ENCODE assay signal across 17 cellular contexts in the genomic region with DNA sequence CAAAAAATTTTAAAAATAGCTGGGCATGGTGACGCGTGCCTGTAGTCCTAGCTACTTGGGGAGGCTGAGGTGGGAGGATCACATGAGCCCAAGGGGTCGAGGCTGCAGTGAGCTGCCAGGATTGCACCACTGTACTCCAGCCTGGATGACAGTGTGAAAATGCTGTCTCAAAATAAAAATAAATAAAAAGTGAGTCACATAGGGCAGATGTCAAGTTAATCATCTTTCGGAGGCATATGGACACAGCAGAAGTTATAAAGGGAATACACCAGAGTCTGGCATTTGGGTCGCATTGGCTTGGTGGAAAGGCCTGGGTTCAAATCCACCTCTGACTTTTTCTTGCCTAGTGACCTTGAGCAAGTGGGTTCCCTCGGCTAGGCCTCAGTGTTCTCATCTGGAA.
DNase-seq lines count a peak whose midpoint lies in the region; ATAC-seq and TF ChIP-seq lines count a peak whose summit lies in the region.
"Had no signal": no experiment of that assay in that cellular context is flagged by ENCODE, and none has a peak within 500 bp of the region (broad histone marks: within the 10 kb centered on the region; RNA-seq: fewer than 3 reads in every experiment).

No MANE protein-coding gene starts in this region.

- intact Hi-C loops in MCF 10A (cut with micrococcal nuclease) (no loop called here), breast epithelium (cut with DNase I; ENCODE audit: low total_unique reads) (no loop called here)

- DNase-seq in MCF 10A (ENCODE audit: unreplicated experiment) (peak; percentile 26), breast epithelium (ENCODE audit: low spot score in 2 of 2) (no peak), RWPE2 (ENCODE audit: low spot score) (no peak), foreskin fibroblast (peak; percentile 28 to 48), cerebellar nuclear complex (lab: John Stamatoyannopoulos, UW) (no peak), cerebellar cortex (ENCODE audit: low spot score) (no peak)
- DNase-seq in activated effector memory CD4-positive, alpha-beta T cell treated with Interleukin-2 at 50 U/mL for 16 hours: no peak
- DNase-seq: 8988T, COR-L47, DMS79, GOT3, KBM-7, MM.1S, NCI-H1105, NCI-H1694 treated with DMSO at 0.1 percent for 48 hours had no signal

- H3K4me3 ChIP-seq in breast epithelium (no peak overlapping the region), RWPE2 (ENCODE audit: severe bottlenecking) (no peak overlapping the region), foreskin fibroblast (ENCODE audit: low read depth in 1 of 2, low read length in 2 of 2) (no peak overlapping the region)

- H3K36me3 ChIP-seq in breast epithelium: no peaks in the 10 kb centered on the region
- no peaks in the 10 kb centered on the region for H3K36me3 ChIP-seq in RWPE2 (ENCODE audit: low read depth)

- CTCF ChIA-PET in MCF 10A (lab: Yijun Ruan, JAX): interaction anchor here (0.7 to 6.8 kb wide), 5 partner anchors 8 to 381 kb away, joined by 3 to 78 read pairs (median 5); no protein-coding TSS in a partner anchor

- H3K4me1 Mint-ChIP-seq in MCF 10A (ENCODE audit: insufficient read depth, unreplicated experiment): peaks cover 2% of the 10 kb centered on the region

- POLR2A ChIA-PET in MCF 10A (lab: Yijun Ruan, JAX): interaction anchor here (0.7 kb wide), 1 partner anchor 8 kb away, joined by 3 read pairs; no protein-coding TSS in a partner anchor

- TF ChIP-seq CTCF in MCF 10A (IDR thresholded peaks at IDR 0.05; ENCODE audit: unreplicated experiment) (no peak), breast epithelium (IDR thresholded peaks at IDR 0.05) (no peak), RWPE2 (IDR thresholded peaks at IDR 0.05; ENCODE audit: poor library complexity, severe bottlenecking) (no peak), foreskin fibroblast (IDR thresholded peaks at IDR 0.05; ENCODE audit: low read depth, low read length) (no peak)

- no peak overlapping the region for H3K27ac Mint-ChIP-seq in MCF 10A (ENCODE audit: low read depth, unreplicated experiment)

- H3K4me3 Mint-ChIP-seq in MCF 10A (ENCODE audit: unreplicated experiment): no peak overlapping the region

- H3K9me3 Mint-ChIP-seq in MCF 10A (ENCODE audit: unreplicated experiment): peaks cover 9% of the 10 kb centered on the region

- H3K36me3 Mint-ChIP-seq in MCF 10A (ENCODE audit: insufficient read depth, unreplicated experiment): no peaks in the 10 kb centered on the region

- no peak for TF ChIP-seq POLR2A in breast epithelium (IDR thresholded peaks at IDR 0.05)

- H3K27me3 ChIP-seq in breast epithelium: peaks cover 0 to 64% of the 10 kb centered on the region in 2 donors
- no peaks in the 10 kb centered on the region for H3K27me3 ChIP-seq in RWPE2 (ENCODE audit: insufficient read depth, poor library complexity, severe bottlenecking)

- H3K27ac ChIP-seq in breast epithelium (no peak overlapping the region), RWPE2 (ENCODE audit: poor library complexity, severe bottlenecking) (no peak overlapping the region)
- H3K27ac ChIP-seq: C4-2B had no signal

- peaks cover 29% of the 10 kb centered on the region for H3K27me3 Mint-ChIP-seq in MCF 10A (ENCODE audit: insufficient read depth, unreplicated experiment)

- H3K9me3 ChIP-seq in breast epithelium (peaks cover 5 to 17% of the 10 kb centered on the region in 2 donors), RWPE2 (ENCODE audit: severe bottlenecking) (no peaks in the 10 kb centered on the region)

- ATAC-seq in RWPE2 (ENCODE audit: low read depth): peak; percentile 49; the same call in 2 of the 3 replicates
- ATAC-seq in HG02798 (IDR thresholded peaks at IDR 0.05; ENCODE audit: poor library complexity, unreplicated experiment): no peak

- H3K4me1 ChIP-seq in breast epithelium: no peaks in the 10 kb centered on the region
- H3K4me1 ChIP-seq in RWPE2 (ENCODE audit: insufficient read depth, poor library complexity, severe bottlenecking): no peaks in the 10 kb centered on the region

- BruUV-seq in MCF 10A (replicated peaks; lab: Mats Ljungman, UMichigan): no TSS peak

Comparison
In these comparisons a context has a peak if more than half of its experiments do, and no peak if none do; other contexts are left out.
1. DNase-seq: peak in MCF 10A (single experiment) and foreskin fibroblast (2 of 2); none in breast epithelium (0 of 2), RWPE2 (single experiment), cerebellar nuclear complex (0 of 2), activated effector memory CD4-positive, alpha-beta T cell treated with Interleukin-2 at 50 U/mL for 16 hours (single experiment) and cerebellar cortex (single experiment).